20 cellular contexts compared by ENCODE assay signal in the genomic region with DNA sequence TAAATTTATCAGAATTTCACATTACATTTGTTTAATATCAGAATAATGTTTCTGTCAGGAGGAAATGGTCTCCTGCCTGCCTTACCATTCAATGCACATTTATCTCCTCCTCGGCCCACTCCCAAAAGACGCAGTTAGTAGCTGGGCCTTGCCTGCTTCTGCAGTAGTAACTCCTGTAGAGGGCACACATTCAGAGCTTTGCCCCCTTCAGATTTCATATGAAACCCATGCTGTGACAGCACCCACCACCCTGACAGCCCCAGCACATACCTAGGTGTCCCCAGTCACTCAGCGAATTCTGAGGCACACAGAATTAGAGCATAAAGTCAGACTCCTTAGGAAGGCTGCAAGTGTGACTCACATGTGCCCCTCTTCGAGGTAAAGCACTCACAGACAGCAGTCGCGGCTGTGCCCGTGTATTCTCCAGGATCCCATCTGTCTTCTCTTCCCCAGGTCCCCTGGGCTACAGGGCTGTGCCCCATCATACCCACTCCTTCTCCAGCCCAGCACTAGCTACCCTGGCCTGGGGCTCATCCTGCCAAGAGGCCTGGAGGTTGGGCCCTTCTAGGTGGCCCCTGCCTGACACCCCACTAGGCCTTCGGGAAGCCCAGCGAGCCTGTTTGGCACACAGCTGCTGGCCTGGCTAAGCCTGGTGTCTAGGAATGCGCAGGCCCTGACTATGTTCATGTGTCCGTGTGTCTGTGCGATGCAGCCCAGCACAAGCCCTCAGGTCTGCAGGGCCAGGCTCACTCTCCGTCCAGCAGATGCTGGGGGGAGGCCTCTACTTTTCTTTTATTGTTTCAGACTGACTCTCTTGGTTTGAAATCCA. TPM values are rescaled to one million over a fixed set of nuclear protein-coding genes. Genes with fewer than 3 reads are reported as not detected.
A peak's percentile ranks its signal among the peaks of the same experiment; 100 is the strongest.
DNase-seq lines count a peak whose midpoint lies in the region; ATAC-seq, FAIRE-seq and TF ChIP-seq lines count a peak whose summit lies in the region.
"Had no signal": no experiment of that assay in that cellular context is flagged by ENCODE, and none has a peak within 500 bp of the region (broad histone marks: within the 10 kb centered on the region; RNA-seq: fewer than 3 reads in every experiment).

No MANE protein-coding gene starts in this region.

- intact Hi-C loops in lower lobe of right lung (cut with DNase I): no loop called here

- no peak overlapping the region for H2BK120ac ChIP-seq in H1 (replicated peaks; ENCODE audit: low read depth, low read length)

- H2AFZ ChIP-seq in H1 (ENCODE audit: low read length): no peak overlapping the region

- no peaks in the 10 kb centered on the region; the same call in 1 of the 2 replicates for H3K27me3 Mint-ChIP-seq in HFFc6 (ENCODE audit: insufficient read depth)

- POLR2A ChIA-PET in H1 (lab: Charles Lee; ENCODE audit: partially characterized antibody): interaction anchor here (0.9 to 1.1 kb wide), 2 partner anchors 10 to 19 kb away, joined by 3 read pairs; no protein-coding TSS in a partner anchor

- H2BK15ac ChIP-seq in H1 (ENCODE audit: low read length): 0 out of 2 replicates have a peak overlapping the region, but pooled peaks have one; percentile 61

- DNase-seq in HFFc6 (no peak), H1 (ENCODE audit: low read depth in 1 of 2, low spot score in 2 of 2) (no peak), lower lobe of right lung (no peak), cerebellum (ENCODE audit: low spot score) (no peak), anterior cingulate cortex (lab: John Stamatoyannopoulos, UW) (no peak), MV-4-11 (lab: John Stamatoyannopoulos, UW) (no peak)
- DNase-seq: activated CD4-positive, alpha-beta T cell treated with anti-CD3 and anti-CD28 coated beads, Interleukin-2, amount 50 U/mL, for 4 hours; activated T-cell treated with anti-CD3 and anti-CD28 coated beads, Interleukin-2, amount 50 U/mL, for 24 hours; cerebellar nuclear complex; EL; NCI-H1105 treated with DMSO at 0.1 percent for 48 hours; NCI-H748 treated with DMSO at 0.1 percent for 48 hours; occipital lobe; stimulated activated CD4-positive, alpha-beta T cell treated with anti-CD3 and anti-CD28 coated beads, Interleukin-4, amount 100 ng/mL, for 4 hours had no signal

- no peaks in the 10 kb centered on the region for H3K9me3 ChIP-seq in H1 (ENCODE audit: insufficient read depth in 2 of 2, low read depth in 1 of 2, low read length in 1 of 2)
- no peaks in the 10 kb centered on the region for H3K9me3 ChIP-seq in lower lobe of right lung
- no peaks in the 10 kb centered on the region for H3K9me3 ChIP-seq in subcutaneous abdominal adipose tissue (ENCODE audit: control insufficient read depth in 5 of 5, low read length in 5 of 5)
- H3K9me3 ChIP-seq: Peyer's patch, uterus had no signal

- H3K23me2 ChIP-seq in H1 (ENCODE audit: low read depth, low read length): no peaks in the 10 kb centered on the region

- no peak overlapping the region for H3K4me2 ChIP-seq in H1 (ENCODE audit: insufficient read depth in 1 of 2, low read depth in 2 of 2, low read length in 2 of 2)
- H3K4me2 ChIP-seq: KMS-11 had no signal

- no peaks in the 10 kb centered on the region for H3K27me3 ChIP-seq in H1 (replicated peaks in 1 of 4; ENCODE audit: control insufficient read depth in 3 of 4, extremely low read depth in 1 of 4, insufficient read depth in 3 of 4, low read length in 3 of 4)
- H3K27me3 ChIP-seq in lower lobe of right lung (ENCODE audit: low read depth): no peaks in the 10 kb centered on the region
- H3K27me3 ChIP-seq in subcutaneous abdominal adipose tissue (ENCODE audit: control insufficient read depth in 5 of 5, insufficient read depth in 4 of 5, low read length in 5 of 5): no peaks in the 10 kb centered on the region
- H3K27me3 ChIP-seq: Peyer's patch, uterus had no signal

- H3K18ac ChIP-seq in H1 (ENCODE audit: extremely low read depth, low read length): no peak overlapping the region

- H4K20me1 ChIP-seq in H1 (replicated peaks in 1 of 2; ENCODE audit: control insufficient read depth in 1 of 2, insufficient read depth in 2 of 2, low read length in 2 of 2): no peaks in the 10 kb centered on the region

- no peaks in the 10 kb centered on the region for H3K79me1 ChIP-seq in H1 (ENCODE audit: low read depth, low read length)

- no peak overlapping the region for H2BK20ac ChIP-seq in H1 (ENCODE audit: low read length)

- no peak for FAIRE-seq in H1 (lab: Jason Lieb, UNC)

- H3K27ac Mint-ChIP-seq in HFFc6: peak overlapping the region; percentile 52
- H3K27ac Mint-ChIP-seq: activated T-cell treated with anti-CD3 and anti-CD28 coated beads, Interleukin-2, amount 50 U/mL, for 24 hours had no signal

- H3K9ac ChIP-seq in H1 (replicated peaks in 1 of 4; ENCODE audit: extremely low read depth in 1 of 4, low read depth in 3 of 4, low read length in 3 of 4) (no peak overlapping the region), subcutaneous abdominal adipose tissue (ENCODE audit: low read length in 5 of 5) (peak overlapping the region in 2 of 5 donors; percentile 13 to 23)
- H3K9ac ChIP-seq: KMS-11 had no signal

- H2BK12ac ChIP-seq in H1 (ENCODE audit: low read depth, low read length): no peak overlapping the region

- ATAC-seq in lower lobe of right lung (no peak), GM18870 (IDR thresholded peaks at IDR 0.05; ENCODE audit: unreplicated experiment) (no peak)
- ATAC-seq: SK-N-SH treated with all-trans-retinoic acid at 6 μM for 48 hours had no signal

- peaks cover 49% of the 10 kb centered on the region for H3K4me1 Mint-ChIP-seq in HFFc6 (ENCODE audit: low read depth)

- no peak overlapping the region for H2BK5ac ChIP-seq in H1 (ENCODE audit: low read depth, low read length)

- H3K4me1 ChIP-seq in H1 (replicated peaks in 1 of 4; ENCODE audit: control insufficient read depth in 3 of 4, insufficient read depth in 4 of 4, low read length in 3 of 4) (peaks cover 18 to 33% (median 24%) of the 10 kb centered on the region in 4 experiments), lower lobe of right lung (peaks cover 88% of the 10 kb centered on the region), subcutaneous abdominal adipose tissue (ENCODE audit: control insufficient read depth in 5 of 5, insufficient read depth in 5 of 5, low read length in 5 of 5) (peaks cover 27 to 74% (median 68%) of the 10 kb centered on the region in 5 donors)

- no peaks in the 10 kb centered on the region for H3K9me3 Mint-ChIP-seq in HFFc6
- H3K9me3 Mint-ChIP-seq: activated T-cell treated with anti-CD3 and anti-CD28 coated beads, Interleukin-2, amount 50 U/mL, for 24 hours had no signal

- no peak overlapping the region; the same call in 1 of the 2 replicates for H4K8ac ChIP-seq in H1 (ENCODE audit: extremely low read depth, insufficient read depth, low read length)

- no peak overlapping the region for H3K23ac ChIP-seq in H1 (ENCODE audit: insufficient read length)

- CTCF ChIA-PET in H1 (lab: Charles Lee; ENCODE audit: partially characterized antibody): interaction anchor here (0.9 to 12.1 kb wide), 6 partner anchors 6 to 75 kb away, joined by 3 to 117 read pairs (median 4); no protein-coding TSS in a partner anchor

- no peak overlapping the region for H3K4ac ChIP-seq in H1 (replicated peaks; ENCODE audit: insufficient read length, low read depth, low read length)

- no peaks in the 10 kb centered on the region for H3K79me2 ChIP-seq in H1 (ENCODE audit: control insufficient read depth in 1 of 2, insufficient read depth in 2 of 2, low read length in 2 of 2)

- H4K5ac ChIP-seq in H1 (ENCODE audit: insufficient read length, low read depth, low read length): no peak overlapping the region

- no peak for TF ChIP-seq POLR2A in H1 (IDR thresholded peaks at IDR 0.05; ENCODE audit: control extremely low read depth in 1 of 2, low read depth in 2 of 2, low read length in 2 of 2)

- H3K56ac ChIP-seq in H1 (replicated peaks; ENCODE audit: insufficient read length, low read depth, low read length): no peak overlapping the region

- no peaks in the 10 kb centered on the region for H3K36me3 Mint-ChIP-seq in HFFc6 (ENCODE audit: low read depth)

- TF ChIP-seq CTCF in HFFc6 (IDR thresholded peaks at IDR 0.05) (no peak), H1 (IDR thresholded peaks at IDR 0.05; ENCODE audit: control extremely low read depth in 1 of 3, insufficient read depth in 1 of 3, low read depth in 1 of 3, low read length in 3 of 3) (no peak), lower lobe of right lung (IDR thresholded peaks at IDR 0.05) (no peak)

- no peak overlapping the region for H4K91ac ChIP-seq in H1 (replicated peaks; ENCODE audit: insufficient read length, low read length)

- H3K4me3 ChIP-seq in H1 (ENCODE audit: extremely low read depth in 1 of 4, insufficient read depth in 2 of 4, low read depth in 3 of 4, low read length in 4 of 4) (no peak overlapping the region), lower lobe of right lung (no peak overlapping the region), subcutaneous abdominal adipose tissue (ENCODE audit: low read depth in 1 of 5, low read length in 5 of 5) (no peak overlapping the region)
- H3K4me3 ChIP-seq: Peyer's patch, uterus had no signal

- TF ChIP-seq EP300 in H1 (IDR thresholded peaks at IDR 0.05; ENCODE audit: borderline replicate concordance in 1 of 2, low read depth in 2 of 2, low read length in 2 of 2): no peak

- TF ChIP-seq RAD21 in H1 (IDR thresholded peaks at IDR 0.05 in 1 of 2, conservative IDR thresholded peaks at IDR 0.05 in 1 of 2; ENCODE audit: low read depth in 2 of 2, low read length in 2 of 2): no peak

- no peak overlapping the region for H3K27ac ChIP-seq in H1 (ENCODE audit: low read depth, low read length)
- peak overlapping the region; percentile 72 for H3K27ac ChIP-seq in lower lobe of right lung
- peak overlapping the region; percentile 90 for H3K27ac ChIP-seq in subcutaneous abdominal adipose tissue (ENCODE audit: low read depth, low read length)
- H3K27ac ChIP-seq: KMS-11 had no signal

- H3K14ac ChIP-seq in H1 (ENCODE audit: insufficient read length): no peak overlapping the region

- no peak overlapping the region for H3K4me3 Mint-ChIP-seq in HFFc6
- H3K4me3 Mint-ChIP-seq: activated T-cell treated with anti-CD3 and anti-CD28 coated beads, Interleukin-2, amount 50 U/mL, for 24 hours had no signal

- H3K36me3 ChIP-seq in H1 (ENCODE audit: control insufficient read depth in 2 of 4, insufficient read depth in 4 of 4, low read length in 3 of 4) (peaks cover 0 to 4% (median 0%) of the 10 kb centered on the region in 4 experiments; a peak in 1 of 8 replicates), lower lobe of right lung (peaks cover 30% of the 10 kb centered on the region), subcutaneous abdominal adipose tissue (ENCODE audit: control insufficient read depth in 5 of 5, insufficient read depth in 5 of 5, low read length in 5 of 5) (peaks cover 0 to 55% (median 29%) of the 10 kb centered on the region in 5 donors)
- H3K36me3 ChIP-seq: uterus had no signal

- WGBS in H1 (ENCODE audit: extremely low coverage in 1 of 2, insufficient coverage in 1 of 2, insufficient read length in 1 of 2, insufficient replicate concordance in 2 of 2, low coverage in 1 of 2, low lambda C conversion rate in 2 of 2, missing lambda C conversion rate in 1 of 2), 2 experiments: 90% methylated on average over 13 of the region's 13 CpGs; no CpG with 5 or more reads in 1 of the 2 experiments

- H2AK5ac ChIP-seq in H1 (ENCODE audit: low read depth, low read length): no peak overlapping the region

RNA-seq across cellular contexts. Expression of a gene that starts 4.7 kb away (rescaled TPM):
- under 1 TPM; 0.43 to 0.78 (median 0.52) TPM for total RNA-seq in HFFc6 (2021; fragmentation: NEBNext Ultra II Directional; extraction: Animal tissue kit (Norgen Biotek cat#: 25700))
- 0.67 and 0.80 TPM in 2 replicates for total RNA-seq in H1 (2021; fragmentation: NEBNext Ultra II Directional; extraction: Animal tissue kit (Norgen Biotek cat#: 25700))
- 4.5 and 5.3 TPM in 2 replicates for polyA plus RNA-seq in H1 (2011; rRNA removed)
- polyA plus RNA-seq in H1 (2011; cell fraction: cytosol; rRNA removed): 3.6 TPM
- 6.4 TPM for polyA plus RNA-seq in H1 (2011; cell fraction: nucleus; rRNA removed)
- polyA plus RNA-seq in H1 (2012, experiment 1 of 2): 1.5 to 2.8 TPM (median 2.0 TPM) in 4 replicates
- 1.9 TPM for polyA plus RNA-seq in H1 (2012, experiment 2 of 2)
- polyA plus RNA-seq in H1 (2013, experiment 1 of 2): 0.14 TPM
- 0.07 TPM for polyA plus RNA-seq in H1 (2013, experiment 2 of 2)
- polyA minus RNA-seq in H1 (2011; rRNA and poly(A)+ RNA removed): 6.2 and 6.3 TPM in 2 replicates
- 2.8 TPM for polyA minus RNA-seq in H1 (2011; cell fraction: cytosol; rRNA and poly(A)+ RNA removed)
- polyA minus RNA-seq in H1 (2011; cell fraction: nucleus; rRNA and poly(A)+ RNA removed): 6.5 TPM
- total RNA-seq in lower lobe of right lung (108 TPM), cerebellum (9.9 TPM)

RNA-seq across cellular contexts. Expression of a gene that starts 17.4 kb away (rescaled TPM):
- total RNA-seq in HFFc6 (2021; fragmentation: NEBNext Ultra II Directional; extraction: Animal tissue kit (Norgen Biotek cat#: 25700)): 10 to 100 TPM in 4 of 6 experiments, 1 to 10 TPM in 2; 7.4 to 15.8 (median 13.2) TPM
- total RNA-seq in H1 (2021; fragmentation: NEBNext Ultra II Directional; extraction: Animal tissue kit (Norgen Biotek cat#: 25700)): 42.5 and 45.2 TPM in 2 replicates
- polyA plus RNA-seq in H1 (2011; rRNA removed): 9.6 and 18.2 TPM in 2 replicates
- polyA plus RNA-seq in H1 (2011; cell fraction: cytosol; rRNA removed): 20.3 TPM
- 7.0 TPM for polyA plus RNA-seq in H1 (2011; cell fraction: nucleus; rRNA removed)
- 18.8 to 33.6 TPM (median 19.8 TPM) in 4 replicates for polyA plus RNA-seq in H1 (2012, experiment 1 of 2)
- polyA plus RNA-seq in H1 (2012, experiment 2 of 2): 2.6 TPM
- polyA plus RNA-seq in H1 (2013, experiment 1 of 2): 40.3 TPM
- polyA plus RNA-seq in H1 (2013, experiment 2 of 2): 40.4 TPM
- 10.3 and 11.8 TPM in 2 replicates for polyA minus RNA-seq in H1 (2011; rRNA and poly(A)+ RNA removed)
- polyA minus RNA-seq in H1 (2011; cell fraction: cytosol; rRNA and poly(A)+ RNA removed): 7.1 TPM
- polyA minus RNA-seq in H1 (2011; cell fraction: nucleus; rRNA and poly(A)+ RNA removed): 10.3 TPM
- total RNA-seq in lower lobe of right lung (22.1 TPM), cerebellum (34.9 TPM)

RNA-seq across cellular contexts. Expression of a gene that starts 23.7 kb away (rescaled TPM):
- 1 to 10 TPM; 1.1 to 3.8 (median 2.9) TPM for total RNA-seq in HFFc6 (2021; fragmentation: NEBNext Ultra II Directional; extraction: Animal tissue kit (Norgen Biotek cat#: 25700))
- 12.3 and 14.5 TPM in 2 replicates for total RNA-seq in H1 (2021; fragmentation: NEBNext Ultra II Directional; extraction: Animal tissue kit (Norgen Biotek cat#: 25700))
- 14.3 and 16.1 TPM in 2 replicates for polyA plus RNA-seq in H1 (2011; rRNA removed)
- 17.1 TPM for polyA plus RNA-seq in H1 (2011; cell fraction: cytosol; rRNA removed)
- polyA plus RNA-seq in H1 (2011; cell fraction: nucleus; rRNA removed): 36.6 TPM
- polyA plus RNA-seq in H1 (2012, experiment 1 of 2): 7.0 to 11.7 TPM (median 8.8 TPM) in 4 replicates
- polyA plus RNA-seq in H1 (2012, experiment 2 of 2): 5.5 TPM
- polyA plus RNA-seq in H1 (2013, experiment 1 of 2): 7.2 TPM
- 6.4 TPM for polyA plus RNA-seq in H1 (2013, experiment 2 of 2)
- 12.2 and 16.5 TPM in 2 replicates for polyA minus RNA-seq in H1 (2011; rRNA and poly(A)+ RNA removed)
- 6.1 TPM for polyA minus RNA-seq in H1 (2011; cell fraction: cytosol; rRNA and poly(A)+ RNA removed)
- polyA minus RNA-seq in H1 (2011; cell fraction: nucleus; rRNA and poly(A)+ RNA removed): 29.0 TPM
- total RNA-seq in lower lobe of right lung (49.0 TPM), cerebellum (26.5 TPM)

Comparison
In these comparisons a context has a peak if more than half of its experiments do, and no peak if none do; other contexts are left out.
1. RNA of a gene that starts 4.7 kb away (total RNA-seq): 108 TPM in lower lobe of right lung (single experiment); 9.9 TPM in cerebellum (single experiment), 0.67 to 0.80 TPM in H1 and 0.43 to 0.78 TPM in HFFc6; every median in the first group is over 10 times any median in the second.